In genomic region chr11:133708547-133709051, GRCh38 we compare ENCODE assay signal across 25 cellular contexts.
"Had no signal": no experiment of that assay in that cellular context is flagged by ENCODE, and none has a peak within 500 bp of the region (broad histone marks: within the 10 kb centered on the region; RNA-seq: fewer than 3 reads in every experiment).

No MANE protein-coding gene starts in this region.

- H3K27me3 ChIP-seq: brain microvascular endothelial cell had no signal

- H3K9me3 Mint-ChIP-seq: activated CD4-positive, alpha-beta memory T cell treated with anti-CD3 and anti-CD28 coated beads for 36 hours; activated CD4-positive, alpha-beta T cell treated with anti-CD3 and anti-CD28 coated beads, Interleukin-2, amount 10 ng/mL, durations not matched to agents 24 days and 14 days; activated T-cell treated with anti-CD3 and anti-CD28 coated beads, Interleukin-2, amount 50 U/mL, for 4 hours; activated T-helper 17 cell treated with anti-CD3 and anti-CD28 coated beads, Interleukin-2, amount 50 U/mL, for 72 hours; T-helper 2 cell treated with Interferon-gamma antibody and Interleukin-4, amounts not matched to agents 5 μg/mL and 100 μg/mL, for 36 hours had no signal

- ATAC-seq: activated CD4-positive, alpha-beta T cell treated with anti-CD3 and anti-CD28 coated beads for 36 hours; activated CD8-positive, alpha-beta T cell treated with anti-CD3 and anti-CD28 coated beads, Interleukin-2, amount 10 ng/mL, durations not matched to agents 7 days and 5 days; activated T-cell treated with anti-CD3 and anti-CD28 coated beads, Interleukin-2, amount 50 U/mL, for 4 hours; activated T-helper 17 cell treated with anti-CD3 and anti-CD28 coated beads, Interleukin-2, amount 50 U/mL, for 72 hours; esophagus mucosa; T-helper 17 cell had no signal

- H3K27ac Mint-ChIP-seq: activated CD4-positive, alpha-beta memory T cell treated with anti-CD3 and anti-CD28 coated beads for 36 hours; activated CD4-positive, alpha-beta T cell treated with anti-CD3 and anti-CD28 coated beads for 36 hours; activated CD4-positive, alpha-beta T cell treated with anti-CD3 and anti-CD28 coated beads, Interleukin-2, amount 10 ng/mL, durations not matched to agents 24 days and 14 days; activated CD8-positive, alpha-beta T cell treated with anti-CD3 and anti-CD28 coated beads, Interleukin-2, amount 10 ng/mL, durations not matched to agents 7 days and 5 days; activated naive CD8-positive, alpha-beta T cell; activated T-helper 17 cell treated with anti-CD3 and anti-CD28 coated beads, Interleukin-2, amount 50 U/mL, for 72 hours; T-helper 17 cell; T-helper 2 cell treated with Interferon-gamma antibody and Interleukin-4, amounts not matched to agents 5 μg/mL and 100 μg/mL, for 36 hours had no signal

- H3K27me3 Mint-ChIP-seq: activated CD4-positive, alpha-beta memory T cell treated with anti-CD3 and anti-CD28 coated beads for 36 hours had no signal

- H3K36me3 Mint-ChIP-seq: activated CD4-positive, alpha-beta memory T cell treated with anti-CD3 and anti-CD28 coated beads for 36 hours; activated naive CD8-positive, alpha-beta T cell had no signal

- H3K4me3 Mint-ChIP-seq: activated CD4-positive, alpha-beta memory T cell treated with anti-CD3 and anti-CD28 coated beads for 36 hours; activated CD4-positive, alpha-beta T cell treated with anti-CD3 and anti-CD28 coated beads for 36 hours; activated CD4-positive, alpha-beta T cell treated with anti-CD3 and anti-CD28 coated beads, Interleukin-2, amount 10 ng/mL, durations not matched to agents 24 days and 14 days; activated CD8-positive, alpha-beta T cell treated with anti-CD3 and anti-CD28 coated beads, Interleukin-2, amount 10 ng/mL, durations not matched to agents 7 days and 5 days; activated naive CD8-positive, alpha-beta T cell; activated T-cell treated with anti-CD3 and anti-CD28 coated beads, Interleukin-2, amount 50 U/mL, for 4 hours; activated T-helper 17 cell treated with anti-CD3 and anti-CD28 coated beads, Interleukin-2, amount 50 U/mL, for 72 hours; central memory CD8-positive, alpha-beta T cell; T-helper 17 cell; T-helper 2 cell treated with Interferon-gamma antibody and Interleukin-4, amounts not matched to agents 5 μg/mL and 100 μg/mL, for 36 hours had no signal

- DNase-seq: activated CD4-positive, alpha-beta memory T cell treated with anti-CD3 and anti-CD28 coated beads for 36 hours; activated CD4-positive, alpha-beta T cell treated with anti-CD3 and anti-CD28 coated beads for 36 hours; activated CD4-positive, alpha-beta T cell treated with anti-CD3 and anti-CD28 coated beads, Interleukin-2, amount 10 ng/mL, durations not matched to agents 24 days and 14 days; activated CD4-positive, CD25-positive, alpha-beta regulatory T cell; activated CD4-positive, CD25-positive, alpha-beta regulatory T cell treated with anti-CD3 and anti-CD28 coated beads, Interleukin-2, amount 50 U/mL, for 72 hours; activated CD8-positive, alpha-beta T cell treated with anti-CD3 and anti-CD28 coated beads, Interleukin-2, amount 10 ng/mL, durations not matched to agents 7 days and 5 days; activated gamma-delta T cell; activated naive CD4-positive, alpha-beta T cell treated with anti-CD3 and anti-CD28 coated beads, Interleukin-2, amount 50 U/mL, for 16 hours; activated naive CD4-positive, alpha-beta T cell treated with Interleukin-2 at 50 U/mL for 16 hours; activated T-cell treated with anti-CD3 and anti-CD28 coated beads, Interleukin-2, amount 50 U/mL, for 4 hours; amniotic stem cell; anterior cingulate cortex; brain microvascular endothelial cell; cortex of kidney; dermis blood vessel endothelial cell; effector CD8-positive, alpha-beta T cell; foreskin fibroblast; T-helper 1 cell; T-helper 17 cell; T1000 had no signal

- H3K27ac ChIP-seq: brain microvascular endothelial cell had no signal

- H3K36me3 ChIP-seq: brain microvascular endothelial cell had no signal

- H3K4me1 Mint-ChIP-seq: activated CD4-positive, alpha-beta T cell treated with anti-CD3 and anti-CD28 coated beads for 36 hours; activated CD4-positive, alpha-beta T cell treated with anti-CD3 and anti-CD28 coated beads, Interleukin-2, amount 10 ng/mL, durations not matched to agents 24 days and 14 days; activated T-helper 17 cell treated with anti-CD3 and anti-CD28 coated beads, Interleukin-2, amount 50 U/mL, for 72 hours; central memory CD8-positive, alpha-beta T cell; T-helper 17 cell had no signal
